Comparison of ENCODE assay signal across 8 cellular contexts in genomic region chr11:31927982-31928381, GRCh38.
"Had no signal": no experiment of that assay in that cellular context is flagged by ENCODE, and none has a peak within 500 bp of the region (broad histone marks: within the 10 kb centered on the region; RNA-seq: fewer than 3 reads in every experiment).

No MANE protein-coding gene starts in this region.

- FAIRE-seq: G401.6, GM12878, GM12891, GM12892, GM18507, GM19239 had no signal

- ATAC-seq: GM12878 had no signal

- DNase-seq: GDM1, GF-D8 had no signal

- H3K4me3 ChIP-seq: GM12878 had no signal
